In the genomic region with DNA sequence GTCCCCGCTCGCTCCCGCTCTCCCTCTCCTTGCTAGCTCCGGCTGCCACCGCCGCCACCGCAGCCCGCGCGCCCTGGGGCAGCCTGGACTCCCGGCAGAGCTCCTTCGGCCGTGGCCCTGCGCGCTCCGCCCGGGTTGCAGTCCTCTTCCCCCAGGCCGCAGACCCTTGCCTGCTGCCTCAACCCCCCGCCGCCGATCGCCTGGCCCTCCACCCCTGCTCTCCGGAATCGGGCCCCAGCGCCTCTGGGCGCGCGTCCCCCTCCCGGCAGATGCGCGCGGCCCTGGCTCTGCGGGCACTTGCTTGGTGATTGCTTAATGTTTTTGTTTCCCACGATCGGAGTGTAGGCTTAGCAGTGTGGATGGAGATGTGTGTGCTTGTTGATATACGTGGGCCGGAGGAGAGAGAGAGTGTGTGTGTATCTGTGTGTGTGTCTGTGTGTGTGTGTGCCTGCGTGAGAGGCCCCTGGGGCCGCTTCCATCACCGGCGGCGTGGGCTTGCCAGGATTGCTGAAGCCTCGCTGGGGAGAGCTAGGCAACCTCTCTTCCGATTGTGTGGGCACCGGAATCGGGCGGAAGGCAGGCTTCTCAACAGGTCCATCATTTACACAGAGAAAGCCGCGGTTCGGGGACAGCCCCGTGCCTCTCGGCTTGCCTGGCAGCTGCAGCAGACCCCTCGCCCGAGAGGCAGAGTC, we compare ENCODE assay signal across 8 cellular contexts. TPM values are rescaled to one million over a fixed set of nuclear protein-coding genes. Genes with fewer than 3 reads are reported as not detected.
DNase-seq lines count a peak whose midpoint lies in the region; ATAC-seq and TF ChIP-seq lines count a peak whose summit lies in the region.

No MANE protein-coding gene starts in this region.

- peaks cover 12% of the 10 kb centered on the region for H3K27me3 Mint-ChIP-seq in MCF 10A (ENCODE audit: insufficient read depth, unreplicated experiment)

- DNase-seq in D341Med (ENCODE audit: low spot score) (peak; percentile 60), NCI-H2227 treated with DMSO at 0.1 percent for 48 hours (lab: John Stamatoyannopoulos, UW) (peak; percentile 23), MCF 10A (ENCODE audit: unreplicated experiment) (no peak), left kidney (ENCODE audit: low read depth, low spot score) (peak; percentile 49), stromal cell of bone marrow (ENCODE audit: low read depth) (peak; percentile 31), GM19240 (ENCODE audit: insufficient read length, low spot score) (no peak), HK-2 (ENCODE audit: unreplicated experiment) (no peak)

- H3K4me1 Mint-ChIP-seq in MCF 10A (ENCODE audit: insufficient read depth, unreplicated experiment), result peaks cover 6% of the 10 kb centered on the region

- no peaks in the 10 kb centered on the region for H3K36me3 Mint-ChIP-seq in MCF 10A (ENCODE audit: insufficient read depth, unreplicated experiment)

- CTCF ChIA-PET in MCF 10A (lab: Yijun Ruan, JAX), result interaction anchor here (0.8 kb wide), 1 partner anchor 34 kb away, joined by 4 read pairs; no protein-coding TSS in a partner anchor

- no peak overlapping the region for H3K27ac Mint-ChIP-seq in MCF 10A (ENCODE audit: low read depth, unreplicated experiment)

- BruUV-seq in MCF 10A (replicated peaks; lab: Mats Ljungman, UMichigan), result no TSS peak

- H3K4me3 Mint-ChIP-seq in MCF 10A (ENCODE audit: unreplicated experiment), result peak overlapping the region; percentile 23

- no peaks in the 10 kb centered on the region for H3K9me3 Mint-ChIP-seq in MCF 10A (ENCODE audit: unreplicated experiment)

- TF ChIP-seq CTCF in MCF 10A (IDR thresholded peaks at IDR 0.05; ENCODE audit: unreplicated experiment), result no peak

- POLR2A ChIA-PET in MCF 10A (lab: Yijun Ruan, JAX), result no interaction called here

- ATAC-seq in GM19328 (IDR thresholded peaks at IDR 0.05; ENCODE audit: unreplicated experiment), result no peak

- intact Hi-C loops in MCF 10A (cut with micrococcal nuclease), result no loop called here

RNA-seq across cellular contexts. Expression of a gene that starts 0.9 kb away (rescaled TPM):
- 0.10 and 0.16 TPM in 2 replicates for total RNA-seq in MCF 10A (2022)

Comparison
In these comparisons a context has a peak if more than half of its experiments do, and no peak if none do; other contexts are left out.
1. DNase-seq: peak in D341Med (single experiment), NCI-H2227 treated with DMSO at 0.1 percent for 48 hours (single experiment), left kidney (single experiment) and stromal cell of bone marrow (single experiment); none in MCF 10A (single experiment), GM19240 (single experiment) and HK-2 (single experiment).